17 cellular contexts compared by ENCODE assay signal in genomic region chrX:10135561-10136399, GRCh38. TPM values are rescaled to one million over a fixed set of nuclear protein-coding genes. Genes with fewer than 3 reads are reported as not detected.
DNase-seq lines count a peak whose midpoint lies in the region; ATAC-seq, FAIRE-seq and TF ChIP-seq lines count a peak whose summit lies in the region.
"Had no signal": no experiment of that assay in that cellular context is flagged by ENCODE, and none has a peak within 500 bp of the region (broad histone marks: within the 10 kb centered on the region; RNA-seq: fewer than 3 reads in every experiment).

No MANE protein-coding gene starts in this region.

- no peaks in the 10 kb centered on the region for H3K27me3 ChIP-seq in psoas muscle (ENCODE audit: insufficient read depth in 3 of 3, low read length in 2 of 3)
- H3K27me3 ChIP-seq in pancreas, result no peaks in the 10 kb centered on the region
- H3K27me3 ChIP-seq: BLaER1 treated with 17β-estradiol and CSF1 and Interleukin-3, amounts not matched to agents 10 nM and 100 nM had no signal

- intact Hi-C loops in cardiac septum (cut with DNase I), result no loop called here
- intact Hi-C loops in Right ventricle myocardium inferior (cut with DNase I), result no loop called here
- intact Hi-C loops in kidney (cut with DNase I), result no loop called here
- intact Hi-C loops in psoas muscle (cut with DNase I), result no loop called here
- intact Hi-C loops in pancreas (cut with DNase I), result no loop called here

- no peaks in the 10 kb centered on the region for H3K9me3 ChIP-seq in kidney (ENCODE audit: control insufficient read depth in 1 of 2, low read length in 2 of 2)
- H3K9me3 ChIP-seq in psoas muscle, result no peaks in the 10 kb centered on the region
- H3K9me3 ChIP-seq in pancreas, result no peaks in the 10 kb centered on the region

- ATAC-seq in Right ventricle myocardium inferior (no peak), psoas muscle (peak in 3 of 4 donors; percentile 73 to 90 (median 75)), pancreas (no peak), HG03439 (IDR thresholded peaks at IDR 0.05; ENCODE audit: unreplicated experiment) (no peak)

- no peak overlapping the region for H3K4me3 ChIP-seq in kidney (ENCODE audit: low read length in 2 of 2)
- H3K4me3 ChIP-seq in psoas muscle, result no peak overlapping the region
- no peak overlapping the region for H3K4me3 ChIP-seq in pancreas
- H3K4me3 ChIP-seq: BLaER1 treated with 17β-estradiol and CSF1 and Interleukin-3, amounts not matched to agents 10 nM and 100 nM; GM23248 had no signal

- no peak for FAIRE-seq in kidney (lab: Jason Lieb, UNC)
- FAIRE-seq in pancreas (lab: Jason Lieb, UNC), result no peak
- FAIRE-seq: G401.6, GM12891 had no signal

- DNase-seq in cardiac septum (ENCODE audit: low spot score) (peak; percentile 67), Right ventricle myocardium inferior (ENCODE audit: missing footprints) (no peak), kidney (peak; percentile 52), psoas muscle (no peak), pancreas (no peak), OCI-M2 (lab: John Stamatoyannopoulos, UW; ENCODE audit: unreplicated experiment) (no peak)
- DNase-seq: 8988T; AML-193; CD4-positive, CD25-positive, alpha-beta regulatory T cell; DMS53; EL; GM23248; H7 had no signal

- WGBS in psoas muscle, 3 donors, result 57 to 85% (median 79%) methylated on average over 24 to 28 of the region's 28 CpGs
- 87 to 97% methylated on average over 28 of the region's 28 CpGs for WGBS in pancreas, 2 donors

- H3K4me1 ChIP-seq in kidney (ENCODE audit: control insufficient read depth in 1 of 2, insufficient read depth in 1 of 2, low read depth in 1 of 2, low read length in 2 of 2), result no peaks in the 10 kb centered on the region
- no peaks in the 10 kb centered on the region for H3K4me1 ChIP-seq in psoas muscle
- H3K4me1 ChIP-seq in pancreas, result no peaks in the 10 kb centered on the region

- H3K36me3 ChIP-seq in kidney (ENCODE audit: control insufficient read depth in 1 of 2, insufficient read depth in 2 of 2, low read length in 2 of 2) (peaks cover 0 to 2% of the 10 kb centered on the region in 2 donors), psoas muscle (ENCODE audit: insufficient read depth in 1 of 2, low read depth in 1 of 2) (peaks cover 0 to 11% of the 10 kb centered on the region in 2 donors), pancreas (peaks cover 0 to 6% (median 0%) of the 10 kb centered on the region in 3 donors)

- no peak overlapping the region for H3K9ac ChIP-seq in kidney (ENCODE audit: low read length in 2 of 2)
- H3K9ac ChIP-seq: BLaER1 treated with 17β-estradiol and CSF1 and Interleukin-3, amounts not matched to agents 10 nM and 100 nM; GM23248 had no signal

- no peak overlapping the region for H3K27ac ChIP-seq in kidney (ENCODE audit: low read depth in 2 of 2, low read length in 2 of 2)
- H3K27ac ChIP-seq in psoas muscle, result no peak overlapping the region
- no peak overlapping the region for H3K27ac ChIP-seq in pancreas
- H3K27ac ChIP-seq: BLaER1 treated with 17β-estradiol and CSF1 and Interleukin-3, amounts not matched to agents 10 nM and 100 nM; GM23248 had no signal

- no peak for TF ChIP-seq CTCF in kidney (IDR thresholded peaks at IDR 0.05; ENCODE audit: borderline replicate concordance, extremely low read depth, insufficient read depth)
- no peak for TF ChIP-seq CTCF in psoas muscle (IDR thresholded peaks at IDR 0.05)
- TF ChIP-seq CTCF in pancreas (IDR thresholded peaks at IDR 0.05), result no peak

RNA-seq across cellular contexts. Expression of gene CLCN4, which starts 21.0 kb away (rescaled TPM):
- total RNA-seq in cardiac septum (23.4 TPM), Right ventricle myocardium inferior (26.7 TPM), kidney (7.3 TPM), psoas muscle (10 to 100 TPM; 48.7 to 75.9 (median 74.4) TPM), pancreas (1 to 10 TPM; 1.3 to 4.0 (median 2.4) TPM)
- polyA plus RNA-seq in kidney (ENCODE audit: insufficient read depth, low read depth, low replicate concordance) (2.4 TPM), psoas muscle (10 to 100 TPM in 2 of 3 donors, 1 to 10 TPM in 1; 4.1 to 53.8 (median 19.9) TPM), pancreas (1 to 10 TPM in 1 of 2 donors, under 1 TPM in 1; 0.57 to 3.3 TPM)
- polyA plus RNA-seq: CD4-positive, CD25-positive, alpha-beta regulatory T cell had no signal

Comparison
In these comparisons a context has a peak if more than half of its experiments do, and no peak if none do; other contexts are left out.
1. DNase-seq: peak in cardiac septum (single experiment) and kidney (single experiment); none in Right ventricle myocardium inferior (single experiment), psoas muscle (0 of 2), pancreas (0 of 6) and OCI-M2 (single experiment).
2. ATAC-seq: peak in psoas muscle (3 of 4); none in Right ventricle myocardium inferior (single experiment), pancreas (0 of 4) and HG03439 (single experiment).